11 cellular contexts compared by ENCODE assay signal in genomic region chr4:41143721-41144379, GRCh38.
DNase-seq lines count a peak whose midpoint lies in the region; ATAC-seq and TF ChIP-seq lines count a peak whose summit lies in the region.
"Had no signal": no experiment of that assay in that cellular context is flagged by ENCODE, and none has a peak within 500 bp of the region (broad histone marks: within the 10 kb centered on the region; RNA-seq: fewer than 3 reads in every experiment).

No MANE protein-coding gene starts in this region.

- WGBS in right lobe of liver (ENCODE audit: insufficient coverage, low coverage, low lambda C conversion rate, missing lambda C conversion rate): 29% methylated on average over 6 of the region's 6 CpGs

- DNase-seq in NCI-H69 (lab: John Stamatoyannopoulos, UW) (peak; percentile 7), dermis blood vessel endothelial cell (peak; percentile 34), right lobe of liver (no peak), G401 (ENCODE audit: low spot score) (no peak), NCI-H2107 (lab: John Stamatoyannopoulos, UW) (no peak)
- no peak for DNase-seq in activated CD4-positive, alpha-beta T cell treated with anti-CD3 and anti-CD28 coated beads, Interleukin-2, amount 50 U/mL, for 48 hours
- DNase-seq in activated naive CD8-positive, alpha-beta T cell treated with anti-CD3 and anti-CD28 coated beads for 36 hours: no peak
- DNase-seq: activated effector memory CD4-positive, alpha-beta T cell treated with Interleukin-2 at 50 U/mL for 16 hours; NCI-H510A treated with DMSO at 0.1 percent for 48 hours; occipital lobe had no signal

- no peak for TF ChIP-seq POLR2A in right lobe of liver (IDR thresholded peaks at IDR 0.05)

- no peak overlapping the region for H3K4me3 Mint-ChIP-seq in activated naive CD8-positive, alpha-beta T cell treated with anti-CD3 and anti-CD28 coated beads for 36 hours

- H3K9me3 Mint-ChIP-seq in activated naive CD8-positive, alpha-beta T cell treated with anti-CD3 and anti-CD28 coated beads for 36 hours: no peaks in the 10 kb centered on the region

- no peaks in the 10 kb centered on the region for H3K36me3 Mint-ChIP-seq in activated naive CD8-positive, alpha-beta T cell treated with anti-CD3 and anti-CD28 coated beads for 36 hours

- H3K27ac ChIP-seq in right lobe of liver: peak overlapping the region; percentile 64 to 92 (median 85)
- peak overlapping the region; percentile 94 for H3K27ac ChIP-seq in temporal lobe (ENCODE audit: low read depth, low read length)

- H3K9me3 ChIP-seq in right lobe of liver: no peaks in the 10 kb centered on the region

- TF ChIP-seq CTCF in right lobe of liver (IDR thresholded peaks at IDR 0.05): no peak

- intact Hi-C loops in right lobe of liver (cut with DNase I): no loop called here

- peaks cover 3 to 58% (median 4%) of the 10 kb centered on the region in 4 donors for H3K4me1 ChIP-seq in right lobe of liver

- in situ Hi-C loops in G401 (cut with HindIII; ENCODE audit: low sequenced_read_pairs): no loop called here

- H3K4me3 ChIP-seq in right lobe of liver: peak overlapping the region in 1 of 3 donors; percentile 4

- no peaks in the 10 kb centered on the region for H3K4me1 Mint-ChIP-seq in activated naive CD8-positive, alpha-beta T cell treated with anti-CD3 and anti-CD28 coated beads for 36 hours

- no peaks in the 10 kb centered on the region for H3K36me3 ChIP-seq in right lobe of liver

- no peak overlapping the region for H3K27ac Mint-ChIP-seq in activated naive CD8-positive, alpha-beta T cell treated with anti-CD3 and anti-CD28 coated beads for 36 hours

- H3K27me3 ChIP-seq in right lobe of liver: no peaks in the 10 kb centered on the region

- peak in 2 of 4 donors; percentile 12 to 29 for ATAC-seq in right lobe of liver

- peaks cover 4% of the 10 kb centered on the region for H3K27me3 Mint-ChIP-seq in activated naive CD8-positive, alpha-beta T cell treated with anti-CD3 and anti-CD28 coated beads for 36 hours

Comparison
In these comparisons a context has a peak if more than half of its experiments do, and no peak if none do; other contexts are left out.
1. DNase-seq: peak in NCI-H69 (single experiment) and dermis blood vessel endothelial cell (single experiment); none in right lobe of liver (0 of 3), G401 (single experiment), NCI-H2107 (single experiment), activated CD4-positive, alpha-beta T cell treated with anti-CD3 and anti-CD28 coated beads, Interleukin-2, amount 50 U/mL, for 48 hours (0 of 2) and activated naive CD8-positive, alpha-beta T cell treated with anti-CD3 and anti-CD28 coated beads for 36 hours (single experiment).